Comparison of ENCODE assay signal across 25 cellular contexts in genomic region chr7:81884817-81885216, GRCh38.
"Had no signal": no experiment of that assay in that cellular context is flagged by ENCODE, and none has a peak within 500 bp of the region (broad histone marks: within the 10 kb centered on the region; RNA-seq: fewer than 3 reads in every experiment).

No MANE protein-coding gene starts in this region.

- ATAC-seq: activated CD8-positive, alpha-beta memory T cell treated with anti-CD3 and anti-CD28 coated beads, Interleukin-2, amount 10 ng/mL, durations not matched to agents 7 days and 5 days; activated naive CD4-positive, alpha-beta T cell treated with anti-CD3 and anti-CD28 coated beads, Interleukin-2, amount 50 U/mL, for 72 hours; activated naive CD8-positive, alpha-beta T cell treated with anti-CD3 and anti-CD28 coated beads, Interleukin-2, amount 50 U/mL, for 24 hours; T-cell had no signal

- DNase-seq: activated B cell treated with CpG ODN at 0.5 μM for 24 hours; activated CD4-positive, alpha-beta T cell treated with anti-CD3 and anti-CD28 coated beads for 1 hour; activated CD4-positive, alpha-beta T cell treated with anti-CD3 and anti-CD28 coated beads, Interleukin-2, amount 10 ng/mL, durations not matched to agents 24 days and 14 days; activated CD4-positive, alpha-beta T cell treated with anti-CD3 and anti-CD28 coated beads, Interleukin-2, amount 50 U/mL, for 48 hours; activated CD8-positive, alpha-beta memory T cell treated with anti-CD3 and anti-CD28 coated beads, Interleukin-2, amount 10 ng/mL, durations not matched to agents 7 days and 5 days; activated effector memory CD4-positive, alpha-beta T cell treated with Interleukin-2 at 50 U/mL for 16 hours; activated naive CD4-positive, alpha-beta T cell; activated naive CD8-positive, alpha-beta T cell treated with anti-CD3 and anti-CD28 coated beads, Interleukin-2, amount 50 U/mL, for 24 hours; activated T-cell treated with anti-CD3 and anti-CD28 coated beads, Interleukin-2, amount 50 U/mL, for 24 hours; amniotic stem cell; KG1; MG63; MV-4-11; NCI-H1105; NCI-H1436; NCI-H1694 treated with DMSO at 0.1 percent for 48 hours; NCI-H2029 treated with DMSO at 0.1 percent for 48 hours; NCI-H510A treated with DMSO at 0.1 percent for 48 hours; NCI-H69; PC-9; SIG-M5; T-cell; T-helper 2 cell; T1000 had no signal

- H3K27me3 ChIP-seq: MG63 had no signal

- H3K4me3 ChIP-seq: MG63, PC-9 had no signal

- H3K9me3 ChIP-seq: MG63 had no signal

- H3K27ac ChIP-seq: PC-9 had no signal

- H3K4me2 ChIP-seq: PC-9 had no signal

- H3K36me3 ChIP-seq: MG63 had no signal
